ENCODE assay signal across 11 cellular contexts in genomic region chr7:157224627-157225026, GRCh38.
DNase-seq lines count a peak whose midpoint lies in the region; ATAC-seq, FAIRE-seq and TF ChIP-seq lines count a peak whose summit lies in the region.
"Had no signal": no experiment of that assay in that cellular context is flagged by ENCODE, and none has a peak within 500 bp of the region (broad histone marks: within the 10 kb centered on the region; RNA-seq: fewer than 3 reads in every experiment).

No MANE protein-coding gene starts in this region.

- no peak overlapping the region for H3K27ac ChIP-seq in A549
- no peak overlapping the region for H3K27ac ChIP-seq in RWPE1
- H3K27ac ChIP-seq: esophagus squamous epithelium had no signal

- no peak for TF ChIP-seq EP300 in A549 (IDR thresholded peaks at IDR 0.05)

- peak; percentile 54 to 57; a peak in 4 of 5 replicates for TF ChIP-seq RAD21 in A549 (conservative IDR thresholded peaks at IDR 0.05 in 1 of 2, IDR thresholded peaks at IDR 0.05 in 1 of 2)

- peak; percentile 49 to 56; a peak in 4 of 6 replicates for ATAC-seq in A549
- no peak for ATAC-seq in omental fat pad (ENCODE audit: low FRiP score)
- no peak for ATAC-seq in HG03460 (IDR thresholded peaks at IDR 0.05; ENCODE audit: unreplicated experiment)
- ATAC-seq: naive thymus-derived CD4-positive, alpha-beta T cell; T-cell had no signal

- CTCF ChIA-PET in A549 (lab: Yijun Ruan, JAX) (interaction anchor here (0.6 to 8.8 kb wide), 22 partner anchors 8 to 1566 kb away, joined by 3 to 53 read pairs (median 4); partner anchors contain the start of gene NOM1), RWPE1 (lab: Yijun Ruan, JAX) (interaction anchor here (0.5 to 0.6 kb wide), 2 partner anchors 978 to 1868 kb away, joined by 3 read pairs; no protein-coding TSS in a partner anchor)

- no peak overlapping the region for H3K4me2 ChIP-seq in A549

- no peak overlapping the region for H3K4me3 ChIP-seq in A549
- no peak overlapping the region for H3K4me3 ChIP-seq in fibroblast of villous mesenchyme (ENCODE audit: low read depth, low read length)
- H3K4me3 ChIP-seq: esophagus squamous epithelium had no signal

- DNase-seq in A549 (ENCODE audit: low read depth in 1 of 2, low spot score in 1 of 2) (peak in 1 of 2 experiments; percentile 65), H4 (ENCODE audit: low spot score) (peak; percentile 25), RWPE1 (ENCODE audit: low spot score) (no peak), fibroblast of villous mesenchyme (ENCODE audit: low read depth) (peak; percentile 56), omental fat pad (ENCODE audit: low spot score) (no peak), occipital lobe (lab: John Stamatoyannopoulos, UW) (no peak), NCI-H1436 treated with DMSO at 0.1 percent for 48 hours (lab: John Stamatoyannopoulos, UW) (no peak)
- DNase-seq: esophagus squamous epithelium; naive thymus-derived CD4-positive, alpha-beta T cell; T-cell had no signal

- no peaks in the 10 kb centered on the region for H3K9me3 ChIP-seq in A549
- H3K9me3 ChIP-seq: esophagus squamous epithelium had no signal

- 62% methylated on average over 4 of the region's 4 CpGs for WGBS in A549 (ENCODE audit: missing lambda C conversion rate)

- no peak for FAIRE-seq in A549 (lab: Jason Lieb, UNC)

- TF ChIP-seq POLR2A in A549 (IDR thresholded peaks at IDR 0.05; ENCODE audit: low read length) = no peak

- peak; percentile 50 for TF ChIP-seq CTCF in A549 (IDR thresholded peaks at IDR 0.05)
- TF ChIP-seq CTCF in RWPE1 (conservative IDR thresholded peaks at IDR 0.05; ENCODE audit: low read depth) = 0 out of 2 replicates have a peak, but pooled peaks have one; percentile 6
- TF ChIP-seq CTCF in fibroblast of villous mesenchyme (IDR thresholded peaks at IDR 0.05; ENCODE audit: insufficient read depth, low read depth, low read length) = peak; percentile 36
- no peak for TF ChIP-seq CTCF in omental fat pad (IDR thresholded peaks at IDR 0.05)

- POLR2A ChIA-PET in A549 (lab: Yijun Ruan, JAX) (interaction anchor here (0.5 to 1.2 kb wide), 3 partner anchors 110 to 275 kb away, joined by 3 read pairs; partner anchors contain the start of gene NOM1), RWPE1 (lab: Yijun Ruan, JAX; ENCODE audit: low non-redundant PET) (no interaction called here)

- H3K4me1 ChIP-seq in A549 = no peaks in the 10 kb centered on the region
- H3K4me1 ChIP-seq: esophagus squamous epithelium had no signal

TF ChIP-seq in A549, 52 proteins besides CTCF, POLR2A, EP300 and RAD21:
- TF ChIP-seq, protein P1, sequence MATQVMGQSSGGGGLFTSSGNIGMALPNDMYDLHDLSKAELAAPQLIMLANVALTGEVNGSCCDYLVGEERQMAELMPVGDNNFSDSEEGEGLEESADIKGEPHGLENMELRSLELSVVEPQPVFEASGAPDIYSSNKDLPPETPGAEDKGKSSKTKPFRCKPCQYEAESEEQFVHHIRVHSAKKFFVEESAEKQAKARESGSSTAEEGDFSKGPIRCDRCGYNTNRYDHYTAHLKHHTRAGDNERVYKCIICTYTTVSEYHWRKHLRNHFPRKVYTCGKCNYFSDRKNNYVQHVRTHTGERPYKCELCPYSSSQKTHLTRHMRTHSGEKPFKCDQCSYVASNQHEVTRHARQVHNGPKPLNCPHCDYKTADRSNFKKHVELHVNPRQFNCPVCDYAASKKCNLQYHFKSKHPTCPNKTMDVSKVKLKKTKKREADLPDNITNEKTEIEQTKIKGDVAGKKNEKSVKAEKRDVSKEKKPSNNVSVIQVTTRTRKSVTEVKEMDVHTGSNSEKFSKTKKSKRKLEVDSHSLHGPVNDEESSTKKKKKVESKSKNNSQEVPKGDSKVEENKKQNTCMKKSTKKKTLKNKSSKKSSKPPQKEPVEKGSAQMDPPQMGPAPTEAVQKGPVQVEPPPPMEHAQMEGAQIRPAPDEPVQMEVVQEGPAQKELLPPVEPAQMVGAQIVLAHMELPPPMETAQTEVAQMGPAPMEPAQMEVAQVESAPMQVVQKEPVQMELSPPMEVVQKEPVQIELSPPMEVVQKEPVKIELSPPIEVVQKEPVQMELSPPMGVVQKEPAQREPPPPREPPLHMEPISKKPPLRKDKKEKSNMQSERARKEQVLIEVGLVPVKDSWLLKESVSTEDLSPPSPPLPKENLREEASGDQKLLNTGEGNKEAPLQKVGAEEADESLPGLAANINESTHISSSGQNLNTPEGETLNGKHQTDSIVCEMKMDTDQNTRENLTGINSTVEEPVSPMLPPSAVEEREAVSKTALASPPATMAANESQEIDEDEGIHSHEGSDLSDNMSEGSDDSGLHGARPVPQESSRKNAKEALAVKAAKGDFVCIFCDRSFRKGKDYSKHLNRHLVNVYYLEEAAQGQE (IDR thresholded peaks at IDR 0.05) = no peak
- TF ChIP-seq MAX (IDR thresholded peaks at IDR 0.05) (peak; percentile 61), HOXB5 (CRISPR knock-in tag; IDR thresholded peaks at IDR 0.05) (no peak), RFX5 (IDR thresholded peaks at IDR 0.05) (no peak), BHLHE40 (IDR thresholded peaks at IDR 0.05; ENCODE audit: low read depth, low read length) (peak; percentile 97), HOXB13 (CRISPR knock-in tag; IDR thresholded peaks at IDR 0.05; ENCODE audit: low read depth) (no peak), RNF2 (IDR thresholded peaks at IDR 0.05; ENCODE audit: borderline replicate concordance, low read depth) (no peak), ESRRA (IDR thresholded peaks at IDR 0.05; ENCODE audit: borderline replicate concordance, low read length) (no peak), MYC (IDR thresholded peaks at IDR 0.05; ENCODE audit: borderline replicate concordance, low read length) (no peak), CBX8 (IDR thresholded peaks at IDR 0.05) (no peak), JUN (IDR thresholded peaks at IDR 0.05) (no peak), SREBF2 (IDR thresholded peaks at IDR 0.05) (no peak), ZSCAN20 (CRISPR knock-in tag; IDR thresholded peaks at IDR 0.05) (no peak), EHMT2 (IDR thresholded peaks at IDR 0.05; ENCODE audit: low read depth) (no peak), HOXA7 (CRISPR knock-in tag; IDR thresholded peaks at IDR 0.05) (no peak), TP53 (CRISPR knock-in tag; IDR thresholded peaks at IDR 0.05) (no peak), SMC3 (IDR thresholded peaks at IDR 0.05) (0 out of 3 replicates have a peak, but pooled peaks have one; percentile 36), CHD2 (IDR thresholded peaks at IDR 0.05; ENCODE audit: low read length, partially characterized antibody) (no peak), HEYL (CRISPR knock-in tag; IDR thresholded peaks at IDR 0.05) (no peak), ELK1 (IDR thresholded peaks at IDR 0.05; ENCODE audit: low read depth, low read length) (no peak)
TF ChIP-seq in A549: peak in this region for 3.

Comparison
In these comparisons a context has a peak if more than half of its experiments do, and no peak if none do; other contexts are left out.
1. ATAC-seq: peak in A549 (2 of 2); none in omental fat pad (single experiment) and HG03460 (single experiment).
2. DNase-seq: peak in H4 (single experiment) and fibroblast of villous mesenchyme (single experiment); none in RWPE1 (single experiment), omental fat pad (single experiment), occipital lobe (single experiment) and NCI-H1436 treated with DMSO at 0.1 percent for 48 hours (single experiment).
3. CTCF ChIP-seq: peak in A549 (single experiment), RWPE1 (single experiment) and fibroblast of villous mesenchyme (single experiment); none in omental fat pad (0 of 3).